In the genomic region with DNA sequence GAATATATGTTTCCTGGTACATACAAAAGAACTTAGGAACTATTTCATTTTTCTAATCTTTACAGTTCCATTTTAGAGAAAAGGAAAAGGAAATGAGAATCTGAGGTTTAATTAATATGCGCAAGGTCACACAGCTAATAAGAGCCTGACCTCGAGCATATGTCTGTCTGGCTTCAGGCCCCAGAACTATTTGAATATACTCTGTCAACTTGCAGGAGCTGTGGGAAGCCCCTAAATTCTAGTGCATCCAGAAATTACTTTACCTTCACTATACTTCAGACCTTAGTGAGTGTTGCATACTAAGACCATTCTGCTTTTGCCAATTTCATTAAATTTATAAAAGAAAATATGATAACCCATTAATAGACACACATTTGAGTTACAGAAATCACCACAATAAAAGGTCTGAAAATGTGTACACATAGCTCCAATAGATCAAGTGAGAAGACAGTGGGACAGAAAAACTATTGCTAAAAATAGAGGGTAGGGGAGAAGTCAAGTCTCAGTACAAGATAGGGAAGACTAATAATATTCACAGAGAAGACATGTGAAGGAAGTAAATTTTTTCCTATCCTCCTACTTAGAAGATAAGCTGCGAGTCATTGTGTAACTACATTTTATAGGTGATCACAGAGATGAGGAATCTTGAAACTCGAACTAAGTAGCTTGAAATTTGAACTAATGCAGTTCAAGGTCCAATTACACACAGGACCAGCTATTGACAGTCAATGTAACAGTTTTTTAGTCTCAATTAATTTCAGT, we compare ENCODE assay signal across 9 cellular contexts. TPM values are rescaled to one million over a fixed set of nuclear protein-coding genes. Genes with fewer than 3 reads are reported as not detected.
DNase-seq lines count a peak whose midpoint lies in the region; ATAC-seq, FAIRE-seq and TF ChIP-seq lines count a peak whose summit lies in the region.
"Had no signal": no experiment of that assay in that cellular context is flagged by ENCODE, and none has a peak within 500 bp of the region (broad histone marks: within the 10 kb centered on the region; RNA-seq: fewer than 3 reads in every experiment).

No MANE protein-coding gene starts in this region.

- DNase-seq in H54 (ENCODE audit: insufficient read length, low spot score) (peak; percentile 2), M059J (ENCODE audit: low read depth) (peak; percentile 66), hepatic stellate cell (ENCODE audit: low spot score) (peak; percentile 3), globus pallidus (ENCODE audit: low spot score) (no peak), SHP77 (lab: John Stamatoyannopoulos, UW) (no peak), NCI-H510A treated with DMSO at 0.1 percent for 48 hours (lab: John Stamatoyannopoulos, UW) (no peak), substantia nigra (lab: John Stamatoyannopoulos, UW) (no peak)

- TF ChIP-seq POLR2A in H54 (IDR thresholded peaks at IDR 0.05; ENCODE audit: low read depth, low read length) = no peak

- no peak overlapping the region for H3K27ac ChIP-seq in substantia nigra (ENCODE audit: low read depth, low read length, poor library complexity, severe bottlenecking)

- ATAC-seq in GM18517 (IDR thresholded peaks at IDR 0.05; ENCODE audit: unreplicated experiment) = peak; percentile 76

- FAIRE-seq in H54 (lab: Jason Lieb, UNC) = no peak

RNA-seq across cellular contexts. Expression of a gene that starts 3.8 kb away (rescaled TPM):
- total RNA-seq in M059J (2014; rRNA removed; shearing (Covaris generic)) = 0.20 TPM in 1 of 2 replicates, not detected in the other
- total RNA-seq: lung microvascular endothelial cell had no signal

Comparison
In these comparisons a context has a peak if more than half of its experiments do, and no peak if none do; other contexts are left out.
1. DNase-seq: peak in H54 (single experiment), M059J (single experiment) and hepatic stellate cell (single experiment); none in globus pallidus (single experiment), SHP77 (0 of 2), NCI-H510A treated with DMSO at 0.1 percent for 48 hours (single experiment) and substantia nigra (0 of 49).